8 cellular contexts compared by ENCODE assay signal in genomic region chr11:47161134-47161854, GRCh38. TPM values are rescaled to one million over a fixed set of nuclear protein-coding genes. Genes with fewer than 3 reads are reported as not detected.
DNase-seq lines count a peak whose midpoint lies in the region; FAIRE-seq and TF ChIP-seq lines count a peak whose summit lies in the region.

No MANE protein-coding gene starts in this region.

- no peak overlapping the region for H3K4me3 Mint-ChIP-seq in osteocyte (ENCODE audit: unreplicated experiment)

- TF ChIP-seq CTCF in 22Rv1 (IDR thresholded peaks at IDR 0.05) (peak; percentile 82), osteocyte (IDR thresholded peaks at IDR 0.05) (peak; percentile 64)

- no peaks in the 10 kb centered on the region for H3K9me3 ChIP-seq in HUES64 (ENCODE audit: insufficient read depth, low read depth, low read length)

- WGBS in HUES64, result 63% methylated on average over 14 of the region's 14 CpGs

- peak overlapping the region; percentile 34 for H3K27ac Mint-ChIP-seq in osteocyte (ENCODE audit: unreplicated experiment)

- no peaks in the 10 kb centered on the region for H3K27me3 ChIP-seq in HUES64 (ENCODE audit: insufficient read depth, low read length)

- no peaks in the 10 kb centered on the region for H3K27me3 Mint-ChIP-seq in osteocyte (ENCODE audit: unreplicated experiment)

- H3K27ac ChIP-seq in 22Rv1 (0 out of 2 replicates have a peak overlapping the region, but pooled peaks have one; percentile 8), HUES64 (ENCODE audit: low read depth, low read length) (peak overlapping the region; percentile 37; the same call in 1 of the 2 replicates)

- peak; percentile 79 for DNase-seq in GM12892 (ENCODE audit: insufficient read length)
- peak; percentile 36 for DNase-seq in RCC 7860 (ENCODE audit: low spot score)
- DNase-seq in activated effector memory CD4-positive, alpha-beta T cell treated with Interleukin-2 at 50 U/mL for 16 hours, result peak; percentile 27
- DNase-seq in foreskin melanocyte, result peak; percentile 59
- no peak for DNase-seq in osteocyte (ENCODE audit: extremely low spot score, unreplicated experiment)
- DNase-seq in OCI-M2 (lab: John Stamatoyannopoulos, UW; ENCODE audit: unreplicated experiment), result no peak

- H3K9ac ChIP-seq in HUES64 (ENCODE audit: low read depth, low read length), result no peak overlapping the region

- H3K36me3 ChIP-seq in HUES64 (ENCODE audit: insufficient read depth, low read length), result peaks cover 30% of the 10 kb centered on the region

- no peaks in the 10 kb centered on the region for H3K9me3 Mint-ChIP-seq in osteocyte (ENCODE audit: unreplicated experiment)

- no peak for TF ChIP-seq POLR2A in GM12892 (IDR thresholded peaks at IDR 0.05; ENCODE audit: low read depth, low read length)

- FAIRE-seq in GM12892 (lab: Jason Lieb, UNC) (peak; percentile 92), RCC 7860 (lab: Jason Lieb, UNC) (no peak)

- H3K4me1 Mint-ChIP-seq in osteocyte (ENCODE audit: unreplicated experiment), result peaks cover 4% of the 10 kb centered on the region

- H3K36me3 Mint-ChIP-seq in osteocyte (ENCODE audit: unreplicated experiment), result peaks cover 10% of the 10 kb centered on the region

- no peak overlapping the region for H3K4me3 ChIP-seq in HUES64 (ENCODE audit: low read length)

- no peaks in the 10 kb centered on the region for H3K4me1 ChIP-seq in HUES64 (ENCODE audit: insufficient read depth, low read length)

RNA-seq across cellular contexts. Expression of gene ARFGAP2, which starts 15.4 kb away (rescaled TPM):
- polyA plus RNA-seq in GM12892 (2012; ENCODE audit: missing spikeins), result 40.7 TPM
- polyA plus RNA-seq in HUES64 (2013, experiment 1 of 2), result 42.6 TPM
- 41.3 TPM for polyA plus RNA-seq in HUES64 (2013, experiment 2 of 2)
- total RNA-seq in osteocyte, result 73.4 and 77.4 TPM in 2 replicates

RNA-seq across cellular contexts. Expression of gene PACSIN3, which starts 24.9 kb away (rescaled TPM):
- 1.2 TPM for polyA plus RNA-seq in GM12892 (2012; ENCODE audit: missing spikeins)
- 29.3 TPM for polyA plus RNA-seq in HUES64 (2013, experiment 1 of 2)
- polyA plus RNA-seq in HUES64 (2013, experiment 2 of 2), result 27.3 TPM
- total RNA-seq in osteocyte, result 90.3 and 93.3 TPM in 2 replicates

RNA-seq across cellular contexts. Expression of gene DDB2, which starts 53.5 kb away (rescaled TPM):
- 130 TPM for polyA plus RNA-seq in GM12892 (2012; ENCODE audit: missing spikeins)
- polyA plus RNA-seq in HUES64 (2013, experiment 1 of 2), result 36.7 TPM
- polyA plus RNA-seq in HUES64 (2013, experiment 2 of 2), result 44.4 TPM
- 53.8 and 54.2 TPM in 2 replicates for total RNA-seq in osteocyte

Comparison
In these comparisons a context has a peak if more than half of its experiments do, and no peak if none do; other contexts are left out.
1. DNase-seq: peak in GM12892 (single experiment), RCC 7860 (single experiment), activated effector memory CD4-positive, alpha-beta T cell treated with Interleukin-2 at 50 U/mL for 16 hours (single experiment) and foreskin melanocyte (single experiment); none in osteocyte (single experiment) and OCI-M2 (single experiment).